1 cellular context compared by ENCODE assay signal in genomic region chr2:241148891-241149674, GRCh38.
TF ChIP-seq lines count a peak whose summit lies in the region.

Gene PASK (minus strand): TSS chr2:241149472. CDS start chr2:241143032, 6,440 bp downstream.

TF ChIP-seq in GM12878, 131 proteins besides CTCF, POLR2A, EP300 and RAD21 (continued from another document):
- TF ChIP-seq, protein P1, sequence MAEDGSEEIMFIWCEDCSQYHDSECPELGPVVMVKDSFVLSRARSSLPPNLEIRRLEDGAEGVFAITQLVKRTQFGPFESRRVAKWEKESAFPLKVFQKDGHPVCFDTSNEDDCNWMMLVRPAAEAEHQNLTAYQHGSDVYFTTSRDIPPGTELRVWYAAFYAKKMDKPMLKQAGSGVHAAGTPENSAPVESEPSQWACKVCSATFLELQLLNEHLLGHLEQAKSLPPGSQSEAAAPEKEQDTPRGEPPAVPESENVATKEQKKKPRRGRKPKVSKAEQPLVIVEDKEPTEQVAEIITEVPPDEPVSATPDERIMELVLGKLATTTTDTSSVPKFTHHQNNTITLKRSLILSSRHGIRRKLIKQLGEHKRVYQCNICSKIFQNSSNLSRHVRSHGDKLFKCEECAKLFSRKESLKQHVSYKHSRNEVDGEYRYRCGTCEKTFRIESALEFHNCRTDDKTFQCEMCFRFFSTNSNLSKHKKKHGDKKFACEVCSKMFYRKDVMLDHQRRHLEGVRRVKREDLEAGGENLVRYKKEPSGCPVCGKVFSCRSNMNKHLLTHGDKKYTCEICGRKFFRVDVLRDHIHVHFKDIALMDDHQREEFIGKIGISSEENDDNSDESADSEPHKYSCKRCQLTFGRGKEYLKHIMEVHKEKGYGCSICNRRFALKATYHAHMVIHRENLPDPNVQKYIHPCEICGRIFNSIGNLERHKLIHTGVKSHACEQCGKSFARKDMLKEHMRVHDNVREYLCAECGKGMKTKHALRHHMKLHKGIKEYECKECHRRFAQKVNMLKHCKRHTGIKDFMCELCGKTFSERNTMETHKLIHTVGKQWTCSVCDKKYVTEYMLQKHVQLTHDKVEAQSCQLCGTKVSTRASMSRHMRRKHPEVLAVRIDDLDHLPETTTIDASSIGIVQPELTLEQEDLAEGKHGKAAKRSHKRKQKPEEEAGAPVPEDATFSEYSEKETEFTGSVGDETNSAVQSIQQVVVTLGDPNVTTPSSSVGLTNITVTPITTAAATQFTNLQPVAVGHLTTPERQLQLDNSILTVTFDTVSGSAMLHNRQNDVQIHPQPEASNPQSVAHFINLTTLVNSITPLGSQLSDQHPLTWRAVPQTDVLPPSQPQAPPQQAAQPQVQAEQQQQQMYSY (CRISPR knock-in tag; IDR thresholded peaks at IDR 0.05) = no peak
- peak; percentile 14; the same call in 1 of the 2 replicates for TF ChIP-seq MAX (IDR thresholded peaks at IDR 0.05; ENCODE audit: low read depth, low read length)
- no peak for TF ChIP-seq BCL3 (IDR thresholded peaks at IDR 0.05; ENCODE audit: borderline replicate concordance, insufficient read depth, low read depth, low read length, poor library complexity, severe bottlenecking)
- TF ChIP-seq RFX5 (IDR thresholded peaks at IDR 0.05; ENCODE audit: low read depth, low read length) = 0 out of 2 replicates have a peak, but pooled peaks have one; percentile 44
- TF ChIP-seq SIX5 (IDR thresholded peaks at IDR 0.05; ENCODE audit: low read depth, low read length, severe bottlenecking) = no peak
- no peak for TF ChIP-seq ZNF622 (IDR thresholded peaks at IDR 0.05)
- peak; percentile 68 for TF ChIP-seq NFYA (IDR thresholded peaks at IDR 0.05; ENCODE audit: borderline replicate concordance, low read depth, low read length)
- TF ChIP-seq YY1 (IDR thresholded peaks at IDR 0.05; ENCODE audit: low read depth, low read length) = peak; percentile 92
- no peak for TF ChIP-seq CEBPZ (IDR thresholded peaks at IDR 0.05; ENCODE audit: low read depth, low read length)
- peak; percentile 98 for TF ChIP-seq PKNOX1 (IDR thresholded peaks at IDR 0.05)
- TF ChIP-seq BHLHE40 (IDR thresholded peaks at IDR 0.05; ENCODE audit: borderline replicate concordance in 1 of 2, low read depth in 2 of 2, low read length in 1 of 2) = peak in 1 of 2 experiments; percentile 13; a peak in 1 of 4 replicates
- TF ChIP-seq, protein P2, sequence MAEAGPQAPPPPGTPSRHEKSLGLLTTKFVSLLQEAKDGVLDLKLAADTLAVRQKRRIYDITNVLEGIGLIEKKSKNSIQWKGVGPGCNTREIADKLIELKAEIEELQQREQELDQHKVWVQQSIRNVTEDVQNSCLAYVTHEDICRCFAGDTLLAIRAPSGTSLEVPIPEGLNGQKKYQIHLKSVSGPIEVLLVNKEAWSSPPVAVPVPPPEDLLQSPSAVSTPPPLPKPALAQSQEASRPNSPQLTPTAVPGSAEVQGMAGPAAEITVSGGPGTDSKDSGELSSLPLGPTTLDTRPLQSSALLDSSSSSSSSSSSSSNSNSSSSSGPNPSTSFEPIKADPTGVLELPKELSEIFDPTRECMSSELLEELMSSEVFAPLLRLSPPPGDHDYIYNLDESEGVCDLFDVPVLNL (IDR thresholded peaks at IDR 0.05; ENCODE audit: low read depth, low read length) = peak; percentile 56; the same call in 1 of the 2 replicates
- TF ChIP-seq CREM (IDR thresholded peaks at IDR 0.05; ENCODE audit: low read depth) = 0 out of 2 replicates have a peak, but pooled peaks have one; percentile 28
- TF ChIP-seq, protein P3, sequence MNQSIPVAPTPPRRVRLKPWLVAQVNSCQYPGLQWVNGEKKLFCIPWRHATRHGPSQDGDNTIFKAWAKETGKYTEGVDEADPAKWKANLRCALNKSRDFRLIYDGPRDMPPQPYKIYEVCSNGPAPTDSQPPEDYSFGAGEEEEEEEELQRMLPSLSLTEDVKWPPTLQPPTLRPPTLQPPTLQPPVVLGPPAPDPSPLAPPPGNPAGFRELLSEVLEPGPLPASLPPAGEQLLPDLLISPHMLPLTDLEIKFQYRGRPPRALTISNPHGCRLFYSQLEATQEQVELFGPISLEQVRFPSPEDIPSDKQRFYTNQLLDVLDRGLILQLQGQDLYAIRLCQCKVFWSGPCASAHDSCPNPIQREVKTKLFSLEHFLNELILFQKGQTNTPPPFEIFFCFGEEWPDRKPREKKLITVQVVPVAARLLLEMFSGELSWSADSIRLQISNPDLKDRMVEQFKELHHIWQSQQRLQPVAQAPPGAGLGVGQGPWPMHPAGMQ (IDR thresholded peaks at IDR 0.05; ENCODE audit: borderline replicate concordance) = no peak
- TF ChIP-seq IRF3 (IDR thresholded peaks at IDR 0.05) = peak; percentile 79
- 0 out of 2 replicates have a peak, but pooled peaks have one; percentile 33 for TF ChIP-seq CREB1 (IDR thresholded peaks at IDR 0.05; ENCODE audit: low read depth)
- no peak for TF ChIP-seq CHD4 (IDR thresholded peaks at IDR 0.05)
- peak; percentile 59; the same call in 1 of the 2 replicates for TF ChIP-seq LARP7 (IDR thresholded peaks at IDR 0.05)
- peak; percentile 96; the same call in 1 of the 2 replicates for TF ChIP-seq NKRF (conservative IDR thresholded peaks at IDR 0.05)
- TF ChIP-seq NR2F1 (conservative IDR thresholded peaks at IDR 0.05) = peak; percentile 49; the same call in 1 of the 2 replicates
- no peak for TF ChIP-seq ZNF207 (IDR thresholded peaks at IDR 0.05; ENCODE audit: borderline replicate concordance)
